10 cellular contexts compared by ENCODE assay signal in the genomic region with DNA sequence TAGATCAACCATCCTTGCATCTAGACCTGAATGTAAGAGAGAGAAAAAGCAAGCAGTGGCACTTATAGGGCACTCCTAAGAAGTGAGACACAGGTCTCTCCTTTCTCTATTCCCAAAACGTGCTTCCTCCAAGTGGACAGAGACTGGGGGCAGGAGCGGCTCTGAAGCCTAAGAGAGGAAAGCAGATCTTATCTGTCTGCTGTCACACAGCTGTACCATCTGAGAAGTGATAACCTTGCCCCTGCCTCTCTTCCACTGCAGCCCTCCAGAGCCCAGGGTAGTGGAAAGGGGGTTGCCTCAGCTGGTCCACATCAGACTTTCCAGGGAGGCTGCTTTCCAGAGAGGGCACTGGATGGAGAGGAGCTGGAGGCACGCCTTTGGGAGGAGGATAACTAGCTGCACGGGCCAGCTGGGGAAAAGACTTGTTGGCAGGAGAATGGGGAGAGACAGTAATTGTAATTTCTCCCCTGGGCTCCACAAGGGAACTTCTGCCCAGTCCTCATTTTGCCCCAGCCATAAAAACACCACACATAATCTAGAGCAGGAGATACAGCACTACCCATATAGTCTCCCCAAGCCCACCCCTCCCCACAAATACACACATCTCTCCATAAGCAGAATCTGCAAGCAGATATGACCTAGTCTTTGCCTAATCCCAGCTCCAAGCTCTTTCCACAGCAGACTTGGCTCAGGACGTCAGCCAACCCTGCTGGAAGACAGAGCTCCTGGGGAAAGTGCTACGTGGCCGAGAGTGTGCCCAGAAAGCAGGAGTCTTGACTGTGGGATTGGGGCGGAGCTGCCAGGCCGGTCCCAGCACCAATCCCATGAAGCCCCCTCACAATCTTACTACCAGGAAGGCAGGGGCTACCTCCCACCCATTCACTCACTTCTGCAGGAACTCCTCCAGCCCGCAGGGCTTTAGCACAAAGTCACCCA. TPM values are rescaled to one million over a fixed set of nuclear protein-coding genes. Genes with fewer than 3 reads are reported as not detected.
DNase-seq lines count a peak whose midpoint lies in the region; TF ChIP-seq lines count a peak whose summit lies in the region.
"Had no signal": no experiment of that assay in that cellular context is flagged by ENCODE, and none has a peak within 500 bp of the region (broad histone marks: within the 10 kb centered on the region; RNA-seq: fewer than 3 reads in every experiment).

No MANE protein-coding gene starts in this region.

- no peaks in the 10 kb centered on the region for H3K79me1 ChIP-seq in mesenchymal stem cell (replicated peaks; ENCODE audit: low read length, poor library complexity, severe bottlenecking)

- H2BK12ac ChIP-seq in mesenchymal stem cell (ENCODE audit: low read length in 2 of 2), result no peak overlapping the region

- H3K36me3 ChIP-seq in mesenchymal stem cell (ENCODE audit: control insufficient read depth in 1 of 2, insufficient read depth in 2 of 2, low read depth in 1 of 2, low read length in 2 of 2) (peaks cover 0 to 24% of the 10 kb centered on the region in 2 experiments), thyroid gland (peaks cover 14 to 15% of the 10 kb centered on the region in 2 donors)
- H3K36me3 ChIP-seq: ovary had no signal

- H3K9me3 Mint-ChIP-seq in activated CD4-positive, alpha-beta memory T cell treated with anti-CD3 and anti-CD28 coated beads for 36 hours, result no peaks in the 10 kb centered on the region
- no peaks in the 10 kb centered on the region for H3K9me3 Mint-ChIP-seq in activated CD4-positive, alpha-beta memory T cell treated with anti-CD3 and anti-CD28 coated beads, Interleukin-2, amount 10 ng/mL, durations not matched to agents 7 days and 5 days

- H4K91ac ChIP-seq in mesenchymal stem cell (ENCODE audit: low read length), result no peak overlapping the region

- no peak overlapping the region for H2BK15ac ChIP-seq in mesenchymal stem cell (ENCODE audit: low read depth, poor library complexity, severe bottlenecking)

- H3K4me1 ChIP-seq in mesenchymal stem cell (ENCODE audit: control insufficient read depth, insufficient read depth, low read depth, low read length) (no peaks in the 10 kb centered on the region), thyroid gland (peaks cover 30 to 60% of the 10 kb centered on the region in 2 donors)

- H3K4me2 ChIP-seq in mesenchymal stem cell (ENCODE audit: low read length, poor library complexity, severe bottlenecking), result no peak overlapping the region

- no peak overlapping the region for H2AK5ac ChIP-seq in mesenchymal stem cell (ENCODE audit: low read length, severe bottlenecking)

- peaks cover 0 to 34% of the 10 kb centered on the region in 2 experiments for H3K27me3 ChIP-seq in mesenchymal stem cell (ENCODE audit: control insufficient read depth in 1 of 2, insufficient read depth in 1 of 2, low read length in 2 of 2)
- no peaks in the 10 kb centered on the region for H3K27me3 ChIP-seq in thyroid gland
- H3K27me3 ChIP-seq: ovary had no signal

- CTCF ChIA-PET in activated CD4-positive, alpha-beta memory T cell treated with anti-CD3 and anti-CD28 coated beads for 36 hours (lab: Charles Lee), result interaction anchor here (0.6 to 6.2 kb wide), 8 partner anchors 10 to 65 kb away, joined by 3 to 41 read pairs (median 5); a partner anchor contains a TSS
- CTCF ChIA-PET in activated CD4-positive, alpha-beta memory T cell treated with anti-CD3 and anti-CD28 coated beads, Interleukin-2, amount 10 ng/mL, durations not matched to agents 7 days and 5 days (lab: Charles Lee), result interaction anchor here (1.0 to 2.3 kb wide), 3 partner anchors 15 to 32 kb away, joined by 3 to 12 read pairs (median 6); no protein-coding TSS in a partner anchor

- H3K14ac ChIP-seq in mesenchymal stem cell (ENCODE audit: low read length in 2 of 2), result no peak overlapping the region

- no peak overlapping the region for H3K23ac ChIP-seq in mesenchymal stem cell (ENCODE audit: low read length in 2 of 2)

- no peak overlapping the region for H2BK5ac ChIP-seq in mesenchymal stem cell (ENCODE audit: low read depth, low read length, poor library complexity, severe bottlenecking)

- no peak for TF ChIP-seq CTCF in thyroid gland (IDR thresholded peaks at IDR 0.05)

- POLR2A ChIA-PET in activated CD4-positive, alpha-beta memory T cell treated with anti-CD3 and anti-CD28 coated beads for 36 hours (lab: Charles Lee), result interaction anchor here (1.2 to 1.5 kb wide), 2 partner anchors 15 to 30 kb away, joined by 3 to 5 read pairs; no protein-coding TSS in a partner anchor
- POLR2A ChIA-PET in activated CD4-positive, alpha-beta memory T cell treated with anti-CD3 and anti-CD28 coated beads, Interleukin-2, amount 10 ng/mL, durations not matched to agents 7 days and 5 days (lab: Charles Lee), result interaction anchor here (2.7 kb wide), 1 partner anchor 29 kb away, joined by 11 read pairs; a partner anchor contains a TSS

- H3K9me3 ChIP-seq in mesenchymal stem cell (ENCODE audit: control insufficient read depth, low read length) (no peaks in the 10 kb centered on the region), thyroid gland (no peaks in the 10 kb centered on the region)
- H3K9me3 ChIP-seq: ovary had no signal

- peaks cover 33% of the 10 kb centered on the region for H3K36me3 Mint-ChIP-seq in activated CD4-positive, alpha-beta memory T cell treated with anti-CD3 and anti-CD28 coated beads for 36 hours
- peaks cover 62% of the 10 kb centered on the region for H3K36me3 Mint-ChIP-seq in activated CD4-positive, alpha-beta memory T cell treated with anti-CD3 and anti-CD28 coated beads, Interleukin-2, amount 10 ng/mL, durations not matched to agents 7 days and 5 days (ENCODE audit: low read depth)

- no peak for TF ChIP-seq POLR2A in thyroid gland (IDR thresholded peaks at IDR 0.05)

- no peak overlapping the region for H3K4ac ChIP-seq in mesenchymal stem cell (ENCODE audit: low read depth in 1 of 2, low read length in 2 of 2)

- intact Hi-C loops in activated CD4-positive, alpha-beta memory T cell treated with anti-CD3 and anti-CD28 coated beads for 36 hours (cut with micrococcal nuclease), result loop anchor here (1.0 kb wide), 1 partner anchor 10 kb away; no protein-coding TSS in a partner anchor
- intact Hi-C loops in thyroid gland (cut with DNase I), result loop anchor here (5.0 kb wide), 1 partner anchor 34 kb away; no protein-coding TSS in a partner anchor

- peaks cover 65% of the 10 kb centered on the region for H3K4me1 Mint-ChIP-seq in activated CD4-positive, alpha-beta memory T cell treated with anti-CD3 and anti-CD28 coated beads for 36 hours (ENCODE audit: low read depth)
- peaks cover 58% of the 10 kb centered on the region for H3K4me1 Mint-ChIP-seq in activated CD4-positive, alpha-beta memory T cell treated with anti-CD3 and anti-CD28 coated beads, Interleukin-2, amount 10 ng/mL, durations not matched to agents 7 days and 5 days

- H3K4me3 ChIP-seq in mesenchymal stem cell (ENCODE audit: insufficient read depth in 1 of 2, low read depth in 1 of 2, low read length in 2 of 2) (peak overlapping the region in 1 of 2 experiments; percentile 42), thyroid gland (replicated peaks in 1 of 3) (no peak overlapping the region)
- H3K4me3 ChIP-seq: ovary had no signal

- H3K18ac ChIP-seq in mesenchymal stem cell (ENCODE audit: low read depth in 1 of 2, low read length in 2 of 2), result no peak overlapping the region

- H3K4me3 Mint-ChIP-seq in activated CD4-positive, alpha-beta memory T cell treated with anti-CD3 and anti-CD28 coated beads for 36 hours, result no peak overlapping the region
- no peak overlapping the region for H3K4me3 Mint-ChIP-seq in activated CD4-positive, alpha-beta memory T cell treated with anti-CD3 and anti-CD28 coated beads, Interleukin-2, amount 10 ng/mL, durations not matched to agents 7 days and 5 days

- H3K27me3 Mint-ChIP-seq in activated CD4-positive, alpha-beta memory T cell treated with anti-CD3 and anti-CD28 coated beads for 36 hours, result no peaks in the 10 kb centered on the region
- no peaks in the 10 kb centered on the region for H3K27me3 Mint-ChIP-seq in activated CD4-positive, alpha-beta memory T cell treated with anti-CD3 and anti-CD28 coated beads, Interleukin-2, amount 10 ng/mL, durations not matched to agents 7 days and 5 days

- no peak overlapping the region for H3K27ac ChIP-seq in mesenchymal stem cell (ENCODE audit: low read length, poor library complexity, severe bottlenecking)
- H3K27ac ChIP-seq in thyroid gland, result peak overlapping the region in 2 of 3 donors; percentile 48 to 88
- H3K27ac ChIP-seq: ovary had no signal

- peak overlapping the region; percentile 65 for H3K27ac Mint-ChIP-seq in activated CD4-positive, alpha-beta memory T cell treated with anti-CD3 and anti-CD28 coated beads for 36 hours
- no peak overlapping the region for H3K27ac Mint-ChIP-seq in activated CD4-positive, alpha-beta memory T cell treated with anti-CD3 and anti-CD28 coated beads, Interleukin-2, amount 10 ng/mL, durations not matched to agents 7 days and 5 days

- H3K9ac ChIP-seq in mesenchymal stem cell (ENCODE audit: low read length), result peak overlapping the region; percentile 57

- WGBS in mesenchymal stem cell, result 84% methylated on average over 8 of the region's 10 CpGs
- 75 to 76% methylated on average over 5 to 10 of the region's 10 CpGs for WGBS in thyroid gland, 2 donors

- DNase-seq in activated CD4-positive, alpha-beta memory T cell treated with anti-CD3 and anti-CD28 coated beads for 36 hours, result no peak
- no peak for DNase-seq in activated CD4-positive, alpha-beta memory T cell treated with anti-CD3 and anti-CD28 coated beads, Interleukin-2, amount 10 ng/mL, durations not matched to agents 7 days and 5 days
- peak; percentile 26 for DNase-seq in cerebellar cortex (ENCODE audit: low spot score)
- no peak for DNase-seq in mesenchymal stem cell
- DNase-seq in thyroid gland, result no peak
- DNase-seq in 8988T, result no peak
- DNase-seq in activated CD8-positive, alpha-beta memory T cell treated with anti-CD3 and anti-CD28 coated beads, Interleukin-2, amount 50 U/mL, for 4 hours, result no peak
- no peak for DNase-seq in DMS153 treated with DMSO at 0.1 percent for 48 hours (lab: John Stamatoyannopoulos, UW; ENCODE audit: unreplicated experiment)
- DNase-seq: Karpas-422, ovary had no signal

- H2BK120ac ChIP-seq in mesenchymal stem cell (ENCODE audit: low read depth, low read length), result no peak overlapping the region

- H4K8ac ChIP-seq in mesenchymal stem cell (ENCODE audit: low read length), result no peak overlapping the region

- H2AFZ ChIP-seq in mesenchymal stem cell (ENCODE audit: low read depth, low read length), result no peak overlapping the region

RNA-seq across cellular contexts. Expression of a gene that starts 31.2 kb away (rescaled TPM):
- total RNA-seq in activated CD4-positive, alpha-beta memory T cell treated with anti-CD3 and anti-CD28 coated beads for 36 hours, result 10 to 100 TPM; 43.4 to 46.4 TPM
- total RNA-seq in activated CD4-positive, alpha-beta memory T cell treated with anti-CD3 and anti-CD28 coated beads, Interleukin-2, amount 10 ng/mL, durations not matched to agents 7 days and 5 days, result 10 to 100 TPM; 31.0 to 32.0 TPM
- 3.7 TPM for polyA plus RNA-seq in mesenchymal stem cell (2013, experiment 1 of 2)
- 3.8 TPM for polyA plus RNA-seq in mesenchymal stem cell (2013, experiment 2 of 2)
- 10 to 100 TPM; 19.9 to 36.9 (median 27.2) TPM for total RNA-seq in thyroid gland

RNA-seq across cellular contexts. Expression of a gene that starts 51.8 kb away (rescaled TPM):
- total RNA-seq in activated CD4-positive, alpha-beta memory T cell treated with anti-CD3 and anti-CD28 coated beads for 36 hours, result 10 to 100 TPM; 54.9 to 57.1 TPM
- 10 to 100 TPM; 76.0 to 76.1 TPM for total RNA-seq in activated CD4-positive, alpha-beta memory T cell treated with anti-CD3 and anti-CD28 coated beads, Interleukin-2, amount 10 ng/mL, durations not matched to agents 7 days and 5 days
- 19.9 TPM for polyA plus RNA-seq in mesenchymal stem cell (2013, experiment 1 of 2)
- polyA plus RNA-seq in mesenchymal stem cell (2013, experiment 2 of 2), result 19.0 TPM
- 10 to 100 TPM; 63.0 to 89.8 (median 66.2) TPM for total RNA-seq in thyroid gland

RNA-seq across cellular contexts. Expression of a gene that starts 52.8 kb away (rescaled TPM):
- total RNA-seq in activated CD4-positive, alpha-beta memory T cell treated with anti-CD3 and anti-CD28 coated beads for 36 hours, result 10 to 100 TPM; 88.0 to 90.8 TPM
- 10 to 100 TPM; 85.1 to 95.4 TPM for total RNA-seq in activated CD4-positive, alpha-beta memory T cell treated with anti-CD3 and anti-CD28 coated beads, Interleukin-2, amount 10 ng/mL, durations not matched to agents 7 days and 5 days
- 10.6 TPM for polyA plus RNA-seq in mesenchymal stem cell (2013, experiment 1 of 2)
- polyA plus RNA-seq in mesenchymal stem cell (2013, experiment 2 of 2), result 9.5 TPM
- total RNA-seq in thyroid gland, result 100 to 1,000 TPM in 2 of 4 donors, 10 to 100 TPM in 2; 72.3 to 177 (median 102) TPM
